Comparison of ENCODE assay signal across 36 cellular contexts in genomic region chr20:33104336-33104735, GRCh38. TPM values are rescaled to one million over a fixed set of nuclear protein-coding genes. Genes with fewer than 3 reads are reported as not detected.
"Had no signal": no experiment of that assay in that cellular context is flagged by ENCODE, and none has a peak within 500 bp of the region (broad histone marks: within the 10 kb centered on the region; RNA-seq: fewer than 3 reads in every experiment).

No MANE protein-coding gene starts in this region.

- H3K9me3 ChIP-seq: adrenal gland, body of pancreas, breast epithelium had no signal

- ATAC-seq: activated CD4-positive, alpha-beta T cell treated with anti-CD3 and anti-CD28 coated beads for 36 hours; activated CD4-positive, CD25-positive, alpha-beta regulatory T cell treated with anti-CD3 and anti-CD28 coated beads, Interleukin-2, amount 50 U/mL, for 24 hours; activated CD8-positive, alpha-beta memory T cell treated with anti-CD3 and anti-CD28 coated beads, Interleukin-2, amount 10 ng/mL, durations not matched to agents 7 days and 5 days; activated CD8-positive, alpha-beta T cell treated with anti-CD3 and anti-CD28 coated beads, Interleukin-2, amount 10 ng/mL, durations not matched to agents 7 days and 5 days; activated naive CD8-positive, alpha-beta T cell treated with anti-CD3 and anti-CD28 coated beads, Interleukin-2, amount 50 U/mL, for 24 hours; body of pancreas; WTC11 had no signal

- FAIRE-seq: astrocyte, TTC549 had no signal

- H3K4me1 ChIP-seq: adrenal gland, body of pancreas, breast epithelium had no signal

- H3K27me3 ChIP-seq: adrenal gland, body of pancreas, brain microvascular endothelial cell had no signal

- DNase-seq: activated CD4-positive, alpha-beta memory T cell treated with anti-CD3 and anti-CD28 coated beads, Interleukin-2, amount 10 ng/mL, durations not matched to agents 7 days and 5 days; activated CD4-positive, alpha-beta T cell treated with anti-CD3 and anti-CD28 coated beads for 1 hour; activated CD4-positive, alpha-beta T cell treated with anti-CD3 and anti-CD28 coated beads for 36 hours; activated CD4-positive, alpha-beta T cell treated with anti-CD3 and anti-CD28 coated beads for 48 hours; activated CD4-positive, alpha-beta T cell treated with anti-CD3 and anti-CD28 coated beads, Interleukin-2, amount 10 ng/mL, durations not matched to agents 7 days and 5 days; activated CD4-positive, alpha-beta T cell treated with anti-CD3 and anti-CD28 coated beads, Interleukin-2, amount 50 U/mL, for 48 hours; activated CD4-positive, CD25-positive, alpha-beta regulatory T cell; activated CD8-positive, alpha-beta memory T cell treated with anti-CD3 and anti-CD28 coated beads for 24 hours; activated CD8-positive, alpha-beta memory T cell treated with anti-CD3 and anti-CD28 coated beads, Interleukin-2, amount 10 ng/mL, durations not matched to agents 7 days and 5 days; activated CD8-positive, alpha-beta memory T cell treated with anti-CD3 and anti-CD28 coated beads, Interleukin-2, amount 50 U/mL, for 48 hours; activated CD8-positive, alpha-beta T cell treated with anti-CD3 and anti-CD28 coated beads, Interleukin-2, amount 10 ng/mL, durations not matched to agents 7 days and 5 days; activated effector memory CD4-positive, alpha-beta T cell treated with Interleukin-2 at 50 U/mL for 16 hours; activated gamma-delta T cell; activated naive CD4-positive, alpha-beta T cell treated with anti-CD3 and anti-CD28 coated beads, Interleukin-2, amount 10 ng/mL, durations not matched to agents 7 days and 5 days; activated naive CD4-positive, alpha-beta T cell treated with Interleukin-2 at 50 U/mL for 16 hours; activated naive CD8-positive, alpha-beta T cell treated with anti-CD3 and anti-CD28 coated beads, Interleukin-2, amount 10 ng/mL, durations not matched to agents 7 days and 5 days; activated naive CD8-positive, alpha-beta T cell treated with anti-CD3 and anti-CD28 coated beads, Interleukin-2, amount 50 U/mL, for 24 hours; activated T-cell treated with anti-CD3 and anti-CD28 coated beads, Interleukin-2, amount 50 U/mL, for 24 hours; activated T-cell treated with anti-CD3 and anti-CD28 coated beads, Interleukin-2, amount 50 U/mL, for 48 hours; adrenal gland; amniotic stem cell; aorta; body of pancreas; brain microvascular endothelial cell; central memory CD4-positive, alpha-beta T cell; T-helper 1 cell; T-helper 2 cell; T-helper 9 cell; WERI-Rb-1 had no signal

- H3K4me3 ChIP-seq: adrenal gland, body of pancreas, breast epithelium had no signal

- H3K36me3 ChIP-seq: adrenal gland, brain microvascular endothelial cell, breast epithelium, WERI-Rb-1 had no signal

- H3K27ac ChIP-seq: adrenal gland, body of pancreas, brain microvascular endothelial cell, breast epithelium, WERI-Rb-1 had no signal

RNA-seq across cellular contexts. Expression of gene BPIFB4, which starts 24.9 kb away (rescaled TPM):
- total RNA-seq: activated CD4-positive, alpha-beta memory T cell treated with anti-CD3 and anti-CD28 coated beads, Interleukin-2, amount 10 ng/mL, durations not matched to agents 7 days and 5 days; activated CD4-positive, alpha-beta T cell treated with anti-CD3 and anti-CD28 coated beads for 36 hours; activated CD4-positive, alpha-beta T cell treated with anti-CD3 and anti-CD28 coated beads, Interleukin-2, amount 10 ng/mL, durations not matched to agents 7 days and 5 days; activated CD8-positive, alpha-beta memory T cell treated with anti-CD3 and anti-CD28 coated beads, Interleukin-2, amount 10 ng/mL, durations not matched to agents 7 days and 5 days; activated CD8-positive, alpha-beta T cell treated with anti-CD3 and anti-CD28 coated beads, Interleukin-2, amount 10 ng/mL, durations not matched to agents 7 days and 5 days; activated naive CD8-positive, alpha-beta T cell treated with anti-CD3 and anti-CD28 coated beads, Interleukin-2, amount 10 ng/mL, durations not matched to agents 7 days and 5 days; activated T-helper 2 cell treated with anti-CD3 and anti-CD28 coated beads, Interferon-gamma antibody, Interleukin-2, Interleukin-4, amounts not matched to agents 10 μg/mL and 5 μg/mL and 100 μg/mL, durations not matched to agents 14 hours and 24 hours and 36 hours; adrenal gland; aorta; astrocyte; body of pancreas; breast epithelium; cardiac septum; WTC11 had no signal
- polyA plus RNA-seq: aorta had no signal

RNA-seq across cellular contexts. Expression of gene BPIFB3, which starts 50.6 kb away (rescaled TPM):
- total RNA-seq: activated CD4-positive, alpha-beta memory T cell treated with anti-CD3 and anti-CD28 coated beads, Interleukin-2, amount 10 ng/mL, durations not matched to agents 7 days and 5 days; activated CD4-positive, alpha-beta T cell treated with anti-CD3 and anti-CD28 coated beads for 36 hours; activated CD4-positive, alpha-beta T cell treated with anti-CD3 and anti-CD28 coated beads, Interleukin-2, amount 10 ng/mL, durations not matched to agents 7 days and 5 days; activated CD8-positive, alpha-beta memory T cell treated with anti-CD3 and anti-CD28 coated beads, Interleukin-2, amount 10 ng/mL, durations not matched to agents 7 days and 5 days; activated CD8-positive, alpha-beta T cell treated with anti-CD3 and anti-CD28 coated beads, Interleukin-2, amount 10 ng/mL, durations not matched to agents 7 days and 5 days; activated naive CD8-positive, alpha-beta T cell treated with anti-CD3 and anti-CD28 coated beads, Interleukin-2, amount 10 ng/mL, durations not matched to agents 7 days and 5 days; activated T-helper 2 cell treated with anti-CD3 and anti-CD28 coated beads, Interferon-gamma antibody, Interleukin-2, Interleukin-4, amounts not matched to agents 10 μg/mL and 5 μg/mL and 100 μg/mL, durations not matched to agents 14 hours and 24 hours and 36 hours; adrenal gland; aorta; astrocyte; body of pancreas; breast epithelium; cardiac septum; WTC11 had no signal
- polyA plus RNA-seq: adrenal gland, aorta had no signal
